ENCODE assay signal across 21 cellular contexts in the genomic region with DNA sequence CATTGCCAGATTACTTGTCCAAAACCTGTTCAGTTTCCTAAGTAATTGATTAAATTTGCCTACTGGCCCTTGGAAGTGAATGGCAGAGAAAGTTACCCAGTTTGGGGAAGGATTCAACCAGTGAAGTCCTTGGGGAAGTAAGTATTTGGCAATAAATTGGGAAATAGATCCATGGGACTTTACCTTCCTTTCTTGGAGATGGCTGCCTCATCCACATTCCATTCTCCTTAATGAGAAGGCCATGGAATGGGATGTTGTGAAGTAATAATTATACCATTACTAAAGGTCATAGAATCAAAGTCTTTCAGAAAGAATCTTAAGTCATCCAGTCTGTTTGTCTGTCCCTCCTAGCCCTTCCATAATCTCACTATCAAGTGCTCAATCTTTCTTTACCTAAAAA. TPM values are rescaled to one million over a fixed set of nuclear protein-coding genes. Genes with fewer than 3 reads are reported as not detected.
DNase-seq lines count a peak whose midpoint lies in the region; TF ChIP-seq lines count a peak whose summit lies in the region.
"Had no signal": no experiment of that assay in that cellular context is flagged by ENCODE, and none has a peak within 500 bp of the region (broad histone marks: within the 10 kb centered on the region; RNA-seq: fewer than 3 reads in every experiment).

No MANE protein-coding gene starts in this region.

- intact Hi-C loops in colonic mucosa (cut with DNase I), result no loop called here

- H3K27ac ChIP-seq in colonic mucosa, result no peak overlapping the region
- H3K27ac ChIP-seq: PC-9 had no signal

- peak; percentile 16 for DNase-seq in AG20443 (ENCODE audit: low spot score)
- DNase-seq in GM03348 (ENCODE audit: low spot score), result peak; percentile 47
- peak; percentile 61 for DNase-seq in epithelial cell of esophagus (ENCODE audit: low read depth)
- peak; percentile 16 for DNase-seq in fibroblast of the aortic adventitia (ENCODE audit: low read depth)
- DNase-seq in stimulated activated CD4-positive, alpha-beta T cell treated with anti-CD3 and anti-CD28 coated beads, Interleukin-2, amount 100 ng/mL, for 48 hours, result no peak
- no peak for DNase-seq in colonic mucosa
- DNase-seq in SHP77 (lab: John Stamatoyannopoulos, UW), result no peak
- DNase-seq in ecto neural progenitor cell (ENCODE audit: low spot score), result no peak
- DNase-seq: BE2C; CD4-positive, CD25-positive, alpha-beta regulatory T cell; DMS79 treated with DMSO at 0.1 percent for 48 hours; NCI-H1092 treated with DMSO at 0.1 percent for 48 hours; NCI-H1436 treated with DMSO at 0.1 percent for 48 hours; NCI-H2029; NCI-H2227 treated with DMSO at 0.1 percent for 48 hours; NCI-H510A; PC-9; RPMI8226; SHP77 treated with DMSO at 0.1 percent for 48 hours; SK-N-SH had no signal

- H3K9me3 ChIP-seq in colonic mucosa, result no peaks in the 10 kb centered on the region
- H3K9me3 ChIP-seq: BE2C, SK-N-SH had no signal

- H3K4me3 ChIP-seq in epithelial cell of esophagus (ENCODE audit: low read length) (no peak overlapping the region), fibroblast of the aortic adventitia (ENCODE audit: low read depth, low read length) (no peak overlapping the region), colonic mucosa (no peak overlapping the region)
- H3K4me3 ChIP-seq: K562, PC-9 had no signal

- no peaks in the 10 kb centered on the region for H3K27me3 ChIP-seq in colonic mucosa

- H3K36me3 ChIP-seq in colonic mucosa, result no peaks in the 10 kb centered on the region
- H3K36me3 ChIP-seq: BE2C had no signal

- H3K9ac ChIP-seq in colonic mucosa (ENCODE audit: low read depth in 2 of 2, low read length in 2 of 2), result no peak overlapping the region
- H3K9ac ChIP-seq: SK-N-SH had no signal

- H3K4me1 ChIP-seq in colonic mucosa, result peaks cover 6% of the 10 kb centered on the region
- H3K4me1 ChIP-seq: BE2C had no signal

- TF ChIP-seq CTCF in epithelial cell of esophagus (IDR thresholded peaks at IDR 0.05; ENCODE audit: insufficient read depth, low read depth, low read length, missing control alignments) (no peak), fibroblast of the aortic adventitia (IDR thresholded peaks at IDR 0.05; ENCODE audit: insufficient read depth, low read length) (no peak), colonic mucosa (IDR thresholded peaks at IDR 0.05) (no peak)

RNA-seq across cellular contexts. Expression of a gene that starts 4.5 kb away (rescaled TPM):
- total RNA-seq in fibroblast of the aortic adventitia (ENCODE audit: low replicate concordance) (43.7 and 46.9 TPM in 2 replicates), colonic mucosa (10 to 100 TPM; 19.1 to 24.2 TPM)

RNA-seq across cellular contexts. Expression of a gene that starts 13.3 kb away (rescaled TPM):
- total RNA-seq in fibroblast of the aortic adventitia (ENCODE audit: low replicate concordance), result not detected in 2 replicates
- not detected for total RNA-seq in colonic mucosa
- total RNA-seq: CD4-positive, CD25-positive, alpha-beta regulatory T cell; K562; PC-9 had no signal

Comparison
In these comparisons a context has a peak if more than half of its experiments do, and no peak if none do; other contexts are left out.
1. DNase-seq: peak in AG20443 (single experiment), GM03348 (single experiment), epithelial cell of esophagus (single experiment) and fibroblast of the aortic adventitia (single experiment); none in stimulated activated CD4-positive, alpha-beta T cell treated with anti-CD3 and anti-CD28 coated beads, Interleukin-2, amount 100 ng/mL, for 48 hours (0 of 2), colonic mucosa (single experiment), SHP77 (0 of 2) and ecto neural progenitor cell (single experiment).